In genomic region chr10:116989439-116989838, GRCh38 we compare ENCODE assay signal across 18 cellular contexts. TPM values are rescaled to one million over a fixed set of nuclear protein-coding genes. Genes with fewer than 3 reads are reported as not detected.
DNase-seq lines count a peak whose midpoint lies in the region; ATAC-seq and TF ChIP-seq lines count a peak whose summit lies in the region.
"Had no signal": no experiment of that assay in that cellular context is flagged by ENCODE, and none has a peak within 500 bp of the region (broad histone marks: within the 10 kb centered on the region; RNA-seq: fewer than 3 reads in every experiment).

No MANE protein-coding gene starts in this region.

- no peak overlapping the region for H3K18ac ChIP-seq in trophoblast cell (ENCODE audit: low read length)

- H3K79me1 ChIP-seq in trophoblast cell (ENCODE audit: low read length), result no peaks in the 10 kb centered on the region

- H4K20me1 ChIP-seq in GM23338 (replicated peaks; ENCODE audit: insufficient read depth), result no peaks in the 10 kb centered on the region

- H2AK5ac ChIP-seq in trophoblast cell (ENCODE audit: low read length), result no peak overlapping the region

- H3K9me3 Mint-ChIP-seq in GM23338, result no peaks in the 10 kb centered on the region
- H3K9me3 Mint-ChIP-seq: CD14-positive monocyte had no signal

- no peaks in the 10 kb centered on the region for H3F3A ChIP-seq in GM23338 (replicated peaks; ENCODE audit: low read depth)

- no peak overlapping the region for H2BK120ac ChIP-seq in trophoblast cell (ENCODE audit: insufficient read depth, low read length, poor library complexity)

- H3K9ac ChIP-seq in iPS-20b (ENCODE audit: low read depth, low read length) (peak overlapping the region; percentile 40; the same call in 1 of the 2 replicates), trophoblast cell (ENCODE audit: low read length) (no peak overlapping the region)

- peak overlapping the region; percentile 60 for H3K27ac Mint-ChIP-seq in GM23338

- H2BK5ac ChIP-seq in trophoblast cell (ENCODE audit: low read depth, low read length, poor library complexity), result no peak overlapping the region

- H3K79me2 ChIP-seq in GM23338 (replicated peaks; ENCODE audit: insufficient read depth) (no peaks in the 10 kb centered on the region), trophoblast cell (ENCODE audit: control insufficient read depth, insufficient read depth, low read length, poor library complexity) (no peaks in the 10 kb centered on the region)

- H3K4me2 ChIP-seq in GM23338 (peak overlapping the region; percentile 3), trophoblast cell (ENCODE audit: low read length) (no peak overlapping the region)
- H3K4me2 ChIP-seq: A549 had no signal

- no peaks in the 10 kb centered on the region for H3K9me3 ChIP-seq in iPS-20b (ENCODE audit: insufficient read depth, low read depth, low read length)
- no peaks in the 10 kb centered on the region for H3K9me3 ChIP-seq in trophoblast cell (ENCODE audit: insufficient read depth, low read depth, low read length)
- no peaks in the 10 kb centered on the region for H3K9me3 ChIP-seq in ascending aorta
- H3K9me3 ChIP-seq in Peyer's patch, result no peaks in the 10 kb centered on the region
- H3K9me3 ChIP-seq: A549, MG63 had no signal

- peak overlapping the region; percentile 64 for H3K27ac ChIP-seq in GM23338 (ENCODE audit: low read depth)
- H3K27ac ChIP-seq in angular gyrus (ENCODE audit: low read depth, low read length), result peak overlapping the region; percentile 70
- H3K27ac ChIP-seq in iPS-20b (ENCODE audit: low read length), result no peak overlapping the region
- peak overlapping the region; percentile 41 for H3K27ac ChIP-seq in trophoblast cell (ENCODE audit: low read depth, low read length)
- H3K27ac ChIP-seq in ascending aorta, result no peak overlapping the region
- H3K27ac ChIP-seq in Peyer's patch, result no peak overlapping the region
- H3K27ac ChIP-seq: A549, HL-60 had no signal

- TF ChIP-seq CTCF in GM23338 (conservative IDR thresholded peaks at IDR 0.05; ENCODE audit: low read depth in 2 of 2), result no peak
- no peak for TF ChIP-seq CTCF in ascending aorta (IDR thresholded peaks at IDR 0.05)
- no peak for TF ChIP-seq CTCF in Peyer's patch (IDR thresholded peaks at IDR 0.05)

- TF ChIP-seq POLR2A in Peyer's patch (IDR thresholded peaks at IDR 0.05), result no peak

- H3K4me1 Mint-ChIP-seq in GM23338, result peaks cover 38% of the 10 kb centered on the region

- H3K14ac ChIP-seq in trophoblast cell (ENCODE audit: low read length), result no peak overlapping the region

- H3K27me3 Mint-ChIP-seq in GM23338 (ENCODE audit: insufficient read depth, low read depth, poor library complexity), result peaks cover 2% of the 10 kb centered on the region

- H3K23ac ChIP-seq in trophoblast cell (ENCODE audit: low read length), result no peak overlapping the region

- DNase-seq in GM23338 (ENCODE audit: low spot score), result peak; percentile 25
- DNase-seq in trophoblast cell, result no peak
- no peak for DNase-seq in ascending aorta (ENCODE audit: low spot score in 2 of 2)
- no peak for DNase-seq in Peyer's patch
- DNase-seq: COR-L47, DMS53, MG63, NCI-H1092 treated with DMSO at 0.1 percent for 48 hours, NCI-H1694 treated with DMSO at 0.1 percent for 48 hours, NCI-H446, NCI-H748 treated with DMSO at 0.1 percent for 48 hours had no signal

- peaks cover 22% of the 10 kb centered on the region for H3K27me3 ChIP-seq in GM23338 (ENCODE audit: insufficient read depth)
- H3K27me3 ChIP-seq in iPS-20b (ENCODE audit: insufficient read depth, low read length), result peaks cover 7% of the 10 kb centered on the region; the same call in 1 of the 2 replicates
- no peaks in the 10 kb centered on the region for H3K27me3 ChIP-seq in trophoblast cell (ENCODE audit: insufficient read depth, low read length)
- no peaks in the 10 kb centered on the region for H3K27me3 ChIP-seq in ascending aorta
- H3K27me3 ChIP-seq in Peyer's patch, result no peaks in the 10 kb centered on the region
- H3K27me3 ChIP-seq: MG63 had no signal

- intact Hi-C loops in ascending aorta (cut with DNase I), result no loop called here

- H2BK12ac ChIP-seq in trophoblast cell (ENCODE audit: low read length), result no peak overlapping the region

- H2AFZ ChIP-seq in GM23338 (no peak overlapping the region), trophoblast cell (ENCODE audit: insufficient read depth, low read length, poor library complexity) (no peak overlapping the region)

- peaks cover 28% of the 10 kb centered on the region for H3K4me1 ChIP-seq in GM23338 (ENCODE audit: insufficient read depth)
- peaks cover 29% of the 10 kb centered on the region for H3K4me1 ChIP-seq in iPS-20b (ENCODE audit: insufficient read depth, low read length)
- H3K4me1 ChIP-seq in trophoblast cell (ENCODE audit: control insufficient read depth in 1 of 2, insufficient read depth in 2 of 2, low read length in 2 of 2), result peaks cover 2 to 10% of the 10 kb centered on the region in 2 experiments
- no peaks in the 10 kb centered on the region for H3K4me1 ChIP-seq in ascending aorta
- no peaks in the 10 kb centered on the region for H3K4me1 ChIP-seq in Peyer's patch
- H3K4me1 ChIP-seq: A549 had no signal

- no peak for ATAC-seq in GM23338
- ATAC-seq in HG03354 (IDR thresholded peaks at IDR 0.05; ENCODE audit: poor library complexity, severe bottlenecking, unreplicated experiment), result no peak
- ATAC-seq: A549, Right ventricle myocardium inferior had no signal

- H3K4me3 ChIP-seq in GM23338 (no peak overlapping the region), iPS-20b (ENCODE audit: low read length) (peak overlapping the region; percentile 17; the same call in 1 of the 2 replicates), trophoblast cell (ENCODE audit: low read depth, low read length) (no peak overlapping the region), ascending aorta (no peak overlapping the region), Peyer's patch (no peak overlapping the region)
- H3K4me3 ChIP-seq: A549, MG63 had no signal

- H4K12ac ChIP-seq in trophoblast cell (ENCODE audit: low read depth, low read length), result no peak overlapping the region

- H4K91ac ChIP-seq in trophoblast cell (ENCODE audit: low read depth, low read length), result no peak overlapping the region

- no peaks in the 10 kb centered on the region for H3K36me3 ChIP-seq in GM23338 (ENCODE audit: insufficient read depth)
- H3K36me3 ChIP-seq in iPS-20b (ENCODE audit: insufficient read depth, low read depth, low read length), result no peaks in the 10 kb centered on the region
- H3K36me3 ChIP-seq in trophoblast cell (ENCODE audit: control insufficient read depth in 1 of 2, insufficient read depth in 2 of 2, low read length in 2 of 2), result no peaks in the 10 kb centered on the region
- H3K36me3 ChIP-seq in ascending aorta, result no peaks in the 10 kb centered on the region
- no peaks in the 10 kb centered on the region for H3K36me3 ChIP-seq in Peyer's patch
- H3K36me3 ChIP-seq: MG63 had no signal

- no peaks in the 10 kb centered on the region for H3K9me2 ChIP-seq in GM23338 (ENCODE audit: insufficient read depth)

- H3K4me3 Mint-ChIP-seq in GM23338, result peak overlapping the region; percentile 4; the same call in 2 of the 3 replicates
- H3K4me3 Mint-ChIP-seq: CD14-positive monocyte had no signal

- WGBS in trophoblast cell (ENCODE audit: extremely low coverage, insufficient coverage, insufficient read length), result no CpG with 5 or more reads among the region's 4 CpGs

- H3K36me3 Mint-ChIP-seq in GM23338 (ENCODE audit: low read depth), result no peaks in the 10 kb centered on the region

- H3K4ac ChIP-seq in trophoblast cell (ENCODE audit: low read depth, low read length), result no peak overlapping the region

- no peak overlapping the region for H4K8ac ChIP-seq in trophoblast cell (ENCODE audit: low read depth, low read length)

TF ChIP-seq in GM23338, 12 proteins besides CTCF, POLR2A, EP300 and RAD21:
- no peak for TF ChIP-seq JUNB (IDR thresholded peaks at IDR 0.05; ENCODE audit: unreplicated experiment)
- no peak for TF ChIP-seq NANOG (IDR thresholded peaks at IDR 0.05; ENCODE audit: borderline replicate concordance)
- TF ChIP-seq STAT1 (IDR thresholded peaks at IDR 0.05; ENCODE audit: unreplicated experiment), result no peak
- TF ChIP-seq POLR2AphosphoS5 (IDR thresholded peaks at IDR 0.05; ENCODE audit: low read depth), result no peak

RNA-seq across cellular contexts. Expression of gene SHTN1, which starts 15.5 kb away (rescaled TPM):
- total RNA-seq in GM23338 (2014; rRNA removed; shearing (Covaris generic)), result 6.7 and 8.8 TPM in 2 replicates
- polyA plus RNA-seq in GM23338 (2016; fragmentation: Nextera tagmentation; extraction: Ambion mirVana), result 6.7 and 8.0 TPM in 2 replicates
- 32.4 and 33.4 TPM in 2 replicates for polyA plus RNA-seq in trophoblast cell (2013)
- 3.0 TPM for total RNA-seq in ascending aorta
- 10 to 100 TPM; 24.1 to 59.7 (median 34.1) TPM for total RNA-seq in Peyer's patch

Comparison
In these comparisons a context has a peak if more than half of its experiments do, and no peak if none do; other contexts are left out.
1. H3K27ac ChIP-seq: peak in GM23338 (single experiment), angular gyrus (single experiment) and trophoblast cell (single experiment); none in iPS-20b (single experiment), ascending aorta (0 of 2) and Peyer's patch (0 of 4).